1 cellular context compared by ENCODE assay signal in genomic region chr6:31386099-31386498, GRCh38.
TF ChIP-seq lines count a peak whose summit lies in the region.

No MANE protein-coding gene starts in this region.

TF ChIP-seq in HepG2, 621 proteins besides CTCF, POLR2A, EP300 and RAD21:
- no peak for TF ChIP-seq CEBPB (IDR thresholded peaks at IDR 0.05; ENCODE audit: borderline replicate concordance, low read depth, low read length)
- no peak for TF ChIP-seq TBX3 (IDR thresholded peaks at IDR 0.05; ENCODE audit: borderline replicate concordance)
- no peak for TF ChIP-seq SMYD3 (CRISPR knock-in tag; IDR thresholded peaks at IDR 0.05)
- no peak for TF ChIP-seq HNRNPH1 (optimal IDR thresholded peaks at IDR 0.05; ENCODE audit: low read depth, low read length)
TF ChIP-seq in HepG2: peak in this region for 0.
